ENCODE assay signal across 7 cellular contexts in the genomic region with DNA sequence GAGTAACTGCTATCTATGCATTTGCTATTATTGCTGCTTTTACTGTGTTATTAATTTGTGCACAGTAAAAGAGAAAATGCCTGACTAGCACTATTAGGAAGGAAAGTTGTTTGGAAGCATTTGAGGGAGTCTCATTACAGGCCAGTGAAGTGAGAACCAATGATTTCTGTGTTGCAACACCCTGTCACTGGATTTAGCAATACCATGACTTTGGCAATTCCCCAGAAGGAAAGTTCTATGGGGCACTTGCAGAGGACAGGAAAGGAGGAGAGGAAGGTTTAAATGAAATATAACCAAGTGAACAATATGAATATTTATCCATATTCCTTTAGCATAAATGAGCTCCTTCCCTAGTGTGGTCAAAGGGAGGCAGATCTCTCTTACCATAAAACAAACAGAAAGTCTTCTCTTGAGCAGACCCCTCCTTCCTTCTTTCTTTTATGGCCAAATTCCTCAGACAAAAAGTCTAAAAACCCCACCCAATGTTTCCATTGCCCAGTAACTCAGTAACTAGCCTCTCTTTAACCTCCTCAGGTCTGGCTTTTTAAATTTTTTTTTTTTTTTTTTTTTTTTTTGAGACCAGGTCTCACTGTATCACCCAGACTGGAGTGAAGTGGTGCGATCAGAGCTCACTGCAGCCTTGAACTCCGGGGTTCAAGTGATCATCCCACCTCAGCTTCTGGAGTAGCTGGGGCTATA. TPM values are rescaled to one million over a fixed set of nuclear protein-coding genes. Genes with fewer than 3 reads are reported as not detected.
DNase-seq lines count a peak whose midpoint lies in the region; TF ChIP-seq lines count a peak whose summit lies in the region.

No MANE protein-coding gene starts in this region.

- peak; percentile 55 to 92 for TF ChIP-seq EP300 in tibial nerve (IDR thresholded peaks at IDR 0.05)

- no peaks in the 10 kb centered on the region for H3K9me3 ChIP-seq in tibial nerve

- no peak for TF ChIP-seq CTCF in cardiac fibroblast (IDR thresholded peaks at IDR 0.05; ENCODE audit: low read depth, low read length)
- no peak for TF ChIP-seq CTCF in tibial nerve (IDR thresholded peaks at IDR 0.05)

- H3K27me3 ChIP-seq in layer of hippocampus (ENCODE audit: control insufficient read depth, insufficient read depth, low read length) = peaks cover 6% of the 10 kb centered on the region
- H3K27me3 ChIP-seq in tibial nerve = no peaks in the 10 kb centered on the region

- 82 to 97% methylated on average over 2 of the region's 2 CpGs for WGBS in tibial nerve, 2 donors

- H3K4me3 ChIP-seq in cardiac fibroblast (replicated peaks in 1 of 2; ENCODE audit: low read depth in 2 of 2, low read length in 2 of 2) = no peak overlapping the region
- H3K4me3 ChIP-seq in tibial nerve = no peak overlapping the region

- H3K4me1 ChIP-seq in tibial nerve = peaks cover 0 to 66% (median 20%) of the 10 kb centered on the region in 4 donors

- in situ Hi-C loops in KBM-7 (cut with MboI; ENCODE audit: low pct_unique_long_range_greater_than_20kb, low sequenced_read_pairs) = no loop called here

- peak overlapping the region; percentile 6 for H3K27ac ChIP-seq in layer of hippocampus (ENCODE audit: low read depth, low read length)
- peak overlapping the region in 3 of 4 donors; percentile 32 to 76 (median 60) for H3K27ac ChIP-seq in tibial nerve

- peak; percentile 29 for DNase-seq in KBM-7
- peak; percentile 75 to 93 for DNase-seq in cardiac fibroblast (ENCODE audit: low read depth in 2 of 2)
- peak in 1 of 2 donors; percentile 86 for DNase-seq in tibial nerve (ENCODE audit: low spot score in 2 of 2)
- DNase-seq in cerebellum (ENCODE audit: low spot score) = no peak
- DNase-seq in NCI-H2107 treated with DMSO at 0.1 percent for 48 hours (lab: John Stamatoyannopoulos, UW; ENCODE audit: unreplicated experiment) = no peak
- DNase-seq in inferior parietal cortex (ENCODE audit: extremely low spot score) = no peak

- TF ChIP-seq POLR2A in tibial nerve (IDR thresholded peaks at IDR 0.05) = no peak

- H3K36me3 ChIP-seq in tibial nerve = no peaks in the 10 kb centered on the region

RNA-seq across cellular contexts. Expression of a gene that starts 5.5 kb away (rescaled TPM):
- total RNA-seq in tibial nerve = 10 to 100 TPM in 3 of 4 donors, 1 to 10 TPM in 1; 3.7 to 19.2 (median 12.4) TPM
- 3.3 TPM for total RNA-seq in cerebellum

Comparison
In these comparisons a context has a peak if more than half of its experiments do, and no peak if none do; other contexts are left out.
1. DNase-seq: peak in KBM-7 (single experiment) and cardiac fibroblast (2 of 2); none in cerebellum (single experiment), NCI-H2107 treated with DMSO at 0.1 percent for 48 hours (single experiment) and inferior parietal cortex (single experiment).